ENCODE assay signal across 11 cellular contexts in genomic region chr2:199405241-199405640, GRCh38. TPM values are rescaled to one million over a fixed set of nuclear protein-coding genes. Genes with fewer than 3 reads are reported as not detected.
DNase-seq lines count a peak whose midpoint lies in the region; ATAC-seq and TF ChIP-seq lines count a peak whose summit lies in the region.
"Had no signal": no experiment of that assay in that cellular context is flagged by ENCODE, and none has a peak within 500 bp of the region (broad histone marks: within the 10 kb centered on the region; RNA-seq: fewer than 3 reads in every experiment).

No MANE protein-coding gene starts in this region.

- in situ Hi-C loops in GM13977 (cut with MboI; ENCODE audit: low pct_unique_long_range_greater_than_20kb, low sequenced_read_pairs, unreplicated experiment) = no loop called here

- no peaks in the 10 kb centered on the region for H3K9me2 ChIP-seq in PC-3 (replicated peaks; ENCODE audit: low read length)

- CTCF ChIA-PET in PC-3 (lab: Charles Lee) = no interaction called here

- H3K4me3 ChIP-seq in PC-3 (ENCODE audit: low read length) = no peak overlapping the region
- H3K4me3 ChIP-seq in fibroblast of mammary gland (ENCODE audit: control insufficient read depth, low read depth, low read length) = no peak overlapping the region
- H3K4me3 ChIP-seq in smooth muscle cell = no peak overlapping the region
- H3K4me3 ChIP-seq: left lung had no signal

- no peak; the same call in 1 of the 2 replicates for ATAC-seq in PC-3
- no peak for ATAC-seq in GM21526 (IDR thresholded peaks at IDR 0.05; ENCODE audit: low FRiP score, unreplicated experiment)
- ATAC-seq: left lung had no signal

- H3K9ac ChIP-seq in PC-3 (ENCODE audit: low read length) (no peak overlapping the region), smooth muscle cell (ENCODE audit: low read depth) (no peak overlapping the region)

- H3F3A ChIP-seq in PC-3 (ENCODE audit: low read length, unreplicated experiment) (no peaks in the 10 kb centered on the region), smooth muscle cell (ENCODE audit: low read depth) (no peaks in the 10 kb centered on the region)

- no TSS peak for BruUV-seq in PC-3 (replicated peaks; lab: Mats Ljungman, UMichigan)

- peak; percentile 58 for TF ChIP-seq CTCF in PC-3 (conservative IDR thresholded peaks at IDR 0.05; ENCODE audit: low read depth, low read length)
- peak; percentile 32 for TF ChIP-seq CTCF in fibroblast of mammary gland (conservative IDR thresholded peaks at IDR 0.05; ENCODE audit: control insufficient read depth, insufficient read depth, low read depth, low read length)
- TF ChIP-seq CTCF in smooth muscle cell (IDR thresholded peaks at IDR 0.05; ENCODE audit: borderline replicate concordance, insufficient read depth, poor library complexity, severe bottlenecking) = peak; percentile 24
- TF ChIP-seq CTCF in GM13977 (IDR thresholded peaks at IDR 0.05; ENCODE audit: extremely low read depth, insufficient read depth, missing control alignments) = no peak

- intact Hi-C loops in PC-3 (cut with micrococcal nuclease) = no loop called here

- no peaks in the 10 kb centered on the region for H3K79me2 ChIP-seq in PC-3 (ENCODE audit: low read length)
- H3K79me2 ChIP-seq in smooth muscle cell (ENCODE audit: low read depth) = no peaks in the 10 kb centered on the region

- DNase-seq in NOMO-1 treated with DMSO at 0.1 percent for 48 hours (lab: John Stamatoyannopoulos, UW; ENCODE audit: unreplicated experiment) = peak; percentile 3
- no peak for DNase-seq in NOMO-1 treated with dmso at 0.1 percent for 144 hours (lab: John Stamatoyannopoulos, UW; ENCODE audit: unreplicated experiment)
- DNase-seq in PC-3 = peak; percentile 18
- DNase-seq in fibroblast of mammary gland (ENCODE audit: low read depth) = peak; percentile 41
- DNase-seq in smooth muscle cell (lab: John Stamatoyannopoulos, UW; ENCODE audit: unreplicated experiment) = no peak
- DNase-seq in GM13977 (ENCODE audit: low spot score) = no peak
- no peak for DNase-seq in NK-92 (lab: John Stamatoyannopoulos, UW; ENCODE audit: unreplicated experiment)
- DNase-seq: activated CD4-positive, alpha-beta T cell treated with anti-CD3 and anti-CD28 coated beads for 48 hours; left lung; NCI-H510A treated with DMSO at 0.1 percent for 48 hours had no signal

- H2AFZ ChIP-seq in PC-3 (ENCODE audit: low read length) (no peak overlapping the region), smooth muscle cell (ENCODE audit: low read depth) (no peak overlapping the region)

- POLR2A ChIA-PET in PC-3 (lab: Charles Lee; ENCODE audit: unreplicated experiment) = no interaction called here

- H4K20me1 ChIP-seq in PC-3 (ENCODE audit: low read length) (no peaks in the 10 kb centered on the region), smooth muscle cell (ENCODE audit: low read depth) (no peaks in the 10 kb centered on the region)

- H3K27ac ChIP-seq in PC-3 (ENCODE audit: low read length) = no peak overlapping the region
- no peak overlapping the region for H3K27ac ChIP-seq in smooth muscle cell (ENCODE audit: low read depth)
- H3K27ac ChIP-seq: left lung had no signal

- H3K4me1 ChIP-seq in PC-3 (ENCODE audit: insufficient read depth, low read length) = peaks cover 8% of the 10 kb centered on the region
- peaks cover 3% of the 10 kb centered on the region for H3K4me1 ChIP-seq in smooth muscle cell (ENCODE audit: low read depth)
- H3K4me1 ChIP-seq: left lung had no signal

- no peak overlapping the region for H3K4me2 ChIP-seq in PC-3 (ENCODE audit: low read length)
- no peak overlapping the region for H3K4me2 ChIP-seq in smooth muscle cell

- no peaks in the 10 kb centered on the region for H3K27me3 ChIP-seq in PC-3 (ENCODE audit: low read length)
- H3K27me3 ChIP-seq in smooth muscle cell (ENCODE audit: low read depth) = no peaks in the 10 kb centered on the region
- H3K27me3 ChIP-seq: left lung had no signal

- H3K9me3 ChIP-seq in PC-3 (ENCODE audit: low read length) (no peaks in the 10 kb centered on the region), smooth muscle cell (replicated peaks; ENCODE audit: low read depth) (no peaks in the 10 kb centered on the region)
- H3K9me3 ChIP-seq: left lung had no signal

- no peaks in the 10 kb centered on the region for H3K36me3 ChIP-seq in PC-3 (ENCODE audit: low read depth, low read length)
- no peaks in the 10 kb centered on the region for H3K36me3 ChIP-seq in smooth muscle cell (ENCODE audit: low read depth)
- H3K36me3 ChIP-seq: left lung had no signal

RNA-seq across cellular contexts. Expression of gene SATB2, which starts 52.5 kb away (rescaled TPM):
- 3.0 and 5.1 TPM in 2 replicates for total RNA-seq in PC-3 (2014; rRNA removed)
- total RNA-seq in smooth muscle cell = 2.0 and 12.5 TPM in 2 replicates
- polyA plus RNA-seq in smooth muscle cell = 0.47 and 0.73 TPM in 2 replicates

Comparison
In these comparisons a context has a peak if more than half of its experiments do, and no peak if none do; other contexts are left out.
1. DNase-seq: peak in NOMO-1 treated with DMSO at 0.1 percent for 48 hours (single experiment), PC-3 (single experiment) and fibroblast of mammary gland (single experiment); none in NOMO-1 treated with dmso at 0.1 percent for 144 hours (single experiment), smooth muscle cell (single experiment), GM13977 (single experiment) and NK-92 (single experiment).